Comparison of ENCODE assay signal across 10 cellular contexts in genomic region chr7:149622444-149623210, GRCh38.
DNase-seq lines count a peak whose midpoint lies in the region; ATAC-seq and TF ChIP-seq lines count a peak whose summit lies in the region.
"Had no signal": no experiment of that assay in that cellular context is flagged by ENCODE, and none has a peak within 500 bp of the region (broad histone marks: within the 10 kb centered on the region; RNA-seq: fewer than 3 reads in every experiment).

No MANE protein-coding gene starts in this region.

- no peak overlapping the region for H2BK15ac ChIP-seq in IMR-90 (ENCODE audit: low read depth, low read length)

- H3K9me3 Mint-ChIP-seq in MCF 10A (ENCODE audit: unreplicated experiment), result no peaks in the 10 kb centered on the region
- no peaks in the 10 kb centered on the region for H3K9me3 Mint-ChIP-seq in natural killer cell treated with Interleukin-12 subunit alpha and Interleukin-12 subunit beta and Interleukin-15 and Interleukin-18, amount 100 ng/mL, for 72 hours

- H3K36me3 Mint-ChIP-seq in MCF 10A (ENCODE audit: insufficient read depth, unreplicated experiment), result peaks cover 52% of the 10 kb centered on the region
- peaks cover 12% of the 10 kb centered on the region for H3K36me3 Mint-ChIP-seq in natural killer cell treated with Interleukin-12 subunit alpha and Interleukin-12 subunit beta and Interleukin-15 and Interleukin-18, amount 100 ng/mL, for 72 hours

- H3K27ac ChIP-seq in IMR-90 (ENCODE audit: insufficient read depth, low read length), result no peak overlapping the region; the same call in 1 of the 2 replicates

- H3K4me2 ChIP-seq in IMR-90 (ENCODE audit: low read depth, low read length), result peak overlapping the region; percentile 95

- H3K4me3 Mint-ChIP-seq in MCF 10A (ENCODE audit: unreplicated experiment), result peak overlapping the region; percentile 94
- peak overlapping the region; percentile 98 for H3K4me3 Mint-ChIP-seq in natural killer cell treated with Interleukin-12 subunit alpha and Interleukin-12 subunit beta and Interleukin-15 and Interleukin-18, amount 100 ng/mL, for 72 hours

- peaks cover 5% of the 10 kb centered on the region; the same call in 1 of the 2 replicates for H3K9me1 ChIP-seq in IMR-90 (ENCODE audit: insufficient read depth, low read length)

- H3K27me3 ChIP-seq in BJ (ENCODE audit: control insufficient read depth, insufficient read depth, low read length) (no peaks in the 10 kb centered on the region), IMR-90 (ENCODE audit: control insufficient read depth, insufficient read depth, low read length) (peaks cover under 1% of the 10 kb centered on the region; the same call in 1 of the 2 replicates)

- no peak for TF ChIP-seq CTCF in BJ (IDR thresholded peaks at IDR 0.05; ENCODE audit: insufficient read depth, low read depth, low read length)
- no peak for TF ChIP-seq CTCF in IMR-90 (conservative IDR thresholded peaks at IDR 0.05; ENCODE audit: low read depth, low read length)
- no peak for TF ChIP-seq CTCF in MCF 10A (IDR thresholded peaks at IDR 0.05; ENCODE audit: unreplicated experiment)

- POLR2A ChIA-PET in BJ (lab: Charles Lee), result no interaction called here
- POLR2A ChIA-PET in IMR-90 (lab: Charles Lee; ENCODE audit: unreplicated experiment), result no interaction called here
- POLR2A ChIA-PET in MCF 10A (lab: Yijun Ruan, JAX), result interaction anchor here (0.6 to 1.7 kb wide), 7 partner anchors 16 to 1628 kb away, joined by 3 to 5 read pairs (median 4); partner anchors contain the start of genes ZNF282 and ZNF783

- no peak overlapping the region for H2BK20ac ChIP-seq in IMR-90 (ENCODE audit: low read depth, low read length)

- peak overlapping the region; percentile 78 for H3K27ac Mint-ChIP-seq in MCF 10A (ENCODE audit: low read depth, unreplicated experiment)
- peak overlapping the region; percentile 89 to 91 for H3K27ac Mint-ChIP-seq in natural killer cell treated with Interleukin-12 subunit alpha and Interleukin-12 subunit beta and Interleukin-15 and Interleukin-18, amount 100 ng/mL, for 72 hours

- no peaks in the 10 kb centered on the region for H3K9me3 ChIP-seq in IMR-90 (ENCODE audit: control insufficient read depth, insufficient read depth, low read length)

- no peak for TF ChIP-seq RAD21 in IMR-90 (IDR thresholded peaks at IDR 0.05; ENCODE audit: low read length)

- no peak overlapping the region for H3K18ac ChIP-seq in IMR-90 (ENCODE audit: low read depth, low read length)

- CTCF ChIA-PET in BJ (lab: Yijun Ruan, JAX), result interaction anchor here (0.7 to 3.0 kb wide), 6 partner anchors 40 to 200 kb away, joined by 3 to 9 read pairs (median 4); no protein-coding TSS in a partner anchor
- CTCF ChIA-PET in IMR-90 (lab: Yijun Ruan, JAX), result interaction anchor here (1.0 to 1.3 kb wide), 3 partner anchors 14 to 119 kb away, joined by 3 to 5 read pairs (median 3); no protein-coding TSS in a partner anchor
- CTCF ChIA-PET in MCF 10A (lab: Yijun Ruan, JAX), result interaction anchor here (0.5 to 0.9 kb wide), 4 partner anchors 126 to 733 kb away, joined by 3 to 4 read pairs (median 3); no protein-coding TSS in a partner anchor

- H3K36me3 ChIP-seq in BJ (ENCODE audit: control insufficient read depth, insufficient read depth, low read length) (peaks cover 22% of the 10 kb centered on the region), IMR-90 (ENCODE audit: control insufficient read depth, insufficient read depth, low read length) (peaks cover 27% of the 10 kb centered on the region)

- H4K20me1 ChIP-seq in IMR-90 (ENCODE audit: insufficient read depth, low read length), result peaks cover 20% of the 10 kb centered on the region

- no peak overlapping the region for H3K56ac ChIP-seq in IMR-90 (ENCODE audit: extremely low read depth, insufficient read depth, low read length)

- H3K4ac ChIP-seq in IMR-90 (ENCODE audit: low read depth, low read length), result no peak overlapping the region

- no peak for DNase-seq in BJ (ENCODE audit: low read depth)
- DNase-seq in IMR-90, result no peak
- DNase-seq in MCF 10A (ENCODE audit: unreplicated experiment), result no peak
- no peak for DNase-seq in natural killer cell treated with Interleukin-12 subunit alpha and Interleukin-12 subunit beta and Interleukin-15 and Interleukin-18, amount 100 ng/mL, for 72 hours (ENCODE audit: low spot score)
- DNase-seq in NCI-H2029 treated with DMSO at 0.1 percent for 48 hours (lab: John Stamatoyannopoulos, UW), result no peak
- DNase-seq in NCI-H2107 treated with DMSO at 0.1 percent for 48 hours (lab: John Stamatoyannopoulos, UW; ENCODE audit: unreplicated experiment), result no peak
- DNase-seq in germinal center (ENCODE audit: low spot score), result no peak
- DNase-seq: NCI-H1436; stimulated activated CD4-positive, alpha-beta T cell treated with anti-CD3 and anti-CD28 coated beads, Interleukin-12 subunit alpha, Interleukin-12 subunit beta, amount 100 ng/mL, for 4 hours had no signal

- H2BK5ac ChIP-seq in IMR-90 (ENCODE audit: low read depth, low read length, poor library complexity, severe bottlenecking), result no peak overlapping the region

- H2BK120ac ChIP-seq in IMR-90 (ENCODE audit: low read depth, low read length), result no peak overlapping the region

- H2AK5ac ChIP-seq in IMR-90 (ENCODE audit: low read depth, low read length), result no peak overlapping the region

- H3K4me3 ChIP-seq in BJ (ENCODE audit: low read depth, low read length) (peak overlapping the region; percentile 59), IMR-90 (ENCODE audit: insufficient read depth, low read depth, low read length) (no peak overlapping the region)

- no peak overlapping the region for H2AFZ ChIP-seq in IMR-90 (replicated peaks; ENCODE audit: low read length, poor library complexity)

- no peak overlapping the region for H3K14ac ChIP-seq in IMR-90 (replicated peaks; ENCODE audit: low read depth, low read length)

- H4K5ac ChIP-seq in IMR-90 (ENCODE audit: low read depth, low read length), result no peak overlapping the region

- in situ Hi-C loops in IMR-90 (cut with MboI; ENCODE audit: low sequenced_read_pairs), result no loop called here

- intact Hi-C loops in IMR-90 (cut with micrococcal nuclease), result loop anchor here (5.0 to 10.0 kb wide), 4 partner anchors 92 to 360 kb away; partner anchors contain the start of genes ZNF777 and ZNF783
- intact Hi-C loops in MCF 10A (cut with micrococcal nuclease), result no loop called here

- ATAC-seq in IMR-90 (ENCODE audit: low read depth) (no peak), HG03432 (IDR thresholded peaks at IDR 0.05; ENCODE audit: unreplicated experiment) (no peak)
- no peak for ATAC-seq in natural killer cell treated with Interleukin-12 subunit alpha and Interleukin-12 subunit beta and Interleukin-15 and Interleukin-18, amount 100 ng/mL, for 72 hours

- H2AK9ac ChIP-seq in IMR-90 (replicated peaks; ENCODE audit: low read depth, low read length, poor library complexity), result no peak overlapping the region

- H4K8ac ChIP-seq in IMR-90 (ENCODE audit: low read depth in 2 of 2, low read length in 2 of 2), result no peak overlapping the region

- no peak overlapping the region for H4K91ac ChIP-seq in IMR-90 (ENCODE audit: insufficient read depth, low read depth, low read length)

- peak overlapping the region; percentile 3 for H3K9ac ChIP-seq in IMR-90 (ENCODE audit: low read depth, low read length)

- no peak for TF ChIP-seq POLR2A in IMR-90 (IDR thresholded peaks at IDR 0.05; ENCODE audit: low read depth, low read length)

- WGBS in IMR-90 (ENCODE audit: extremely low coverage in 2 of 2, insufficient read length in 1 of 2), 2 experiments, result 100% methylated on average over 1 of the region's 10 CpGs; no CpG with 5 or more reads in 1 of the 2 experiments

- H3K4me1 ChIP-seq in IMR-90 (ENCODE audit: control insufficient read depth, insufficient read depth, low read length), result peaks cover 3% of the 10 kb centered on the region; the same call in 1 of the 2 replicates

- no TSS peak for BruUV-seq in IMR-90 (replicated peaks; lab: Mats Ljungman, UMichigan)
- no TSS peak for BruUV-seq in MCF 10A (replicated peaks; lab: Mats Ljungman, UMichigan)

- peaks cover 13% of the 10 kb centered on the region for H3K27me3 Mint-ChIP-seq in MCF 10A (ENCODE audit: insufficient read depth, unreplicated experiment)
- peaks cover 6 to 9% of the 10 kb centered on the region in 2 donors for H3K27me3 Mint-ChIP-seq in natural killer cell treated with Interleukin-12 subunit alpha and Interleukin-12 subunit beta and Interleukin-15 and Interleukin-18, amount 100 ng/mL, for 72 hours

- dilution Hi-C loops in IMR-90 (cut with HindIII; ENCODE audit: low sequenced_read_pairs, unreplicated experiment), result no loop called here

- H3K4me1 Mint-ChIP-seq in MCF 10A (ENCODE audit: insufficient read depth, unreplicated experiment), result peaks cover 21% of the 10 kb centered on the region
- peaks cover 38 to 46% of the 10 kb centered on the region in 2 donors for H3K4me1 Mint-ChIP-seq in natural killer cell treated with Interleukin-12 subunit alpha and Interleukin-12 subunit beta and Interleukin-15 and Interleukin-18, amount 100 ng/mL, for 72 hours (ENCODE audit: low read depth in 2 of 2)

- H3K23ac ChIP-seq in IMR-90 (ENCODE audit: low read depth, low read length), result no peak overlapping the region; the same call in 1 of the 2 replicates

- H3K79me1 ChIP-seq in IMR-90 (ENCODE audit: low read depth in 1 of 2, low read length in 2 of 2), result peaks cover 24 to 30% of the 10 kb centered on the region in 2 experiments

TF ChIP-seq in IMR-90, 13 proteins besides CTCF, POLR2A, EP300 and RAD21:
- TF ChIP-seq RFX5 (IDR thresholded peaks at IDR 0.05; ENCODE audit: low read depth, low read length) (no peak), BHLHE40 (IDR thresholded peaks at IDR 0.05; ENCODE audit: low read depth, low read length) (no peak), NFE2L2 (IDR thresholded peaks at IDR 0.05; ENCODE audit: low read depth, low read length) (no peak), MXI1 (IDR thresholded peaks at IDR 0.05; ENCODE audit: borderline replicate concordance, low read depth, low read length) (no peak)
TF ChIP-seq in IMR-90: peak in this region for 0.
